Comparison of ENCODE assay signal across 8 cellular contexts in the genomic region with DNA sequence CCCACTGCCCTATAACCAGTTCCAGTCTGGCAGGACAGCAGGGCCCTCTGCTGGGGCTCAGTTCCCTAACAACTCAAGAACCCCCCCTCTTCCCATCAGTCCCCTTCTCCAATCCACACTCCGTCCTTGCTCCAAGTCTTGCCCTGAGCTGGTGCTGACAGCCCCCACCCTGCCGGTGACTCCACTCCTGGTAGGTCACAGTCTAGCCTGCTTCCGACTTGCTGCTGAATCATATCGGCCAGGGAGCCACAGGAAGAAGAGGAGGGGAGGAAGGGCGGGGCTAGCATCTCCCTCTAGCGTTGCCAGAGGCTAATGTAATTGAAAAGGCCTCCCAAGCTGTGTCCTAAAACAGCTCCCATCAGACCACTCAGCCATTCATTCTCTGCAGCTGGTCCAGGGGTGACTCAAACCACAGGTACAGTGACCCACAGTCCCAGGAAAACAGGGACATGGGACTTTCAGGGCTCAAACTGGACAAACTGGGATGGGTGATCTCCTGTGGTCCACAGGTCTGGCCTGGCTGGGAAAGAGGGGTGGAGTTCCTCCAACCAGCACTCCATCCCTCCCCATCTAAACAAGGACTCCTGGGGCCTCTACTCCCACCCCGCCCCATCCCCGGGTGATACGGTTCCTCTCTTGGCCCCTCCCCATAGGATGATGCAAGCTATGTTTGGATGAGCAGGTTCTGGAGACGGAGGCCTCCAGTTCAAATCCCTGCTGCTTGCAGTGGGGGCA.
DNase-seq lines count a peak whose midpoint lies in the region; ATAC-seq lines count a peak whose summit lies in the region.

No MANE protein-coding gene starts in this region.

- H3K4me1 ChIP-seq in ACC112 (ENCODE audit: control insufficient read depth, insufficient read depth, low read length, unreplicated experiment) (peaks cover 31% of the 10 kb centered on the region), Karpas-422 (ENCODE audit: low read length) (peaks cover 13% of the 10 kb centered on the region)

- H3K27me3 ChIP-seq in ACC112 (ENCODE audit: insufficient read depth, low read length) (no peaks in the 10 kb centered on the region), Karpas-422 (ENCODE audit: low read length) (no peaks in the 10 kb centered on the region)

- peak overlapping the region; percentile 32 for H3K4me3 Mint-ChIP-seq in activated naive CD8-positive, alpha-beta T cell treated with anti-CD3 and anti-CD28 coated beads, Interleukin-2, amount 50 U/mL, for 24 hours

- H3K9me3 ChIP-seq in Karpas-422 (ENCODE audit: low read length), result no peaks in the 10 kb centered on the region

- H3K27ac ChIP-seq in ACC112 (ENCODE audit: low read depth, low read length), result peak overlapping the region; percentile 76
- no peak overlapping the region for H3K27ac ChIP-seq in Karpas-422 (ENCODE audit: low read length)

- no peaks in the 10 kb centered on the region for H3K36me3 ChIP-seq in ACC112 (ENCODE audit: insufficient read depth, low read length)
- no peaks in the 10 kb centered on the region for H3K36me3 ChIP-seq in Karpas-422 (ENCODE audit: insufficient read depth, low read length)

- ATAC-seq in GM18870 (IDR thresholded peaks at IDR 0.05; ENCODE audit: unreplicated experiment) (peak; percentile 31), HG03432 (IDR thresholded peaks at IDR 0.05; ENCODE audit: unreplicated experiment) (peak; percentile 43)
- peak; percentile 90 for ATAC-seq in activated naive CD8-positive, alpha-beta T cell treated with anti-CD3 and anti-CD28 coated beads, Interleukin-2, amount 50 U/mL, for 24 hours

- H3K79me2 ChIP-seq in ACC112 (ENCODE audit: control insufficient read depth, insufficient read depth, low read length, unreplicated experiment) (no peaks in the 10 kb centered on the region), Karpas-422 (ENCODE audit: low read length) (no peaks in the 10 kb centered on the region)

- no peak overlapping the region; the same call in 1 of the 2 replicates for H3K4me3 ChIP-seq in ACC112 (ENCODE audit: low read depth, low read length)
- no peak overlapping the region for H3K4me3 ChIP-seq in Karpas-422 (ENCODE audit: low read length)

- H3K4me2 ChIP-seq in Karpas-422 (ENCODE audit: low read depth, low read length, poor library complexity, severe bottlenecking), result no peak overlapping the region

- DNase-seq in SW480 (ENCODE audit: low spot score) (peak; percentile 73), hippocampal formation (lab: John Stamatoyannopoulos, UW) (peak; percentile 49 to 78), Karpas-422 (no peak)
- peak; percentile 78 for DNase-seq in activated naive CD8-positive, alpha-beta T cell treated with anti-CD3 and anti-CD28 coated beads, Interleukin-2, amount 50 U/mL, for 24 hours
- DNase-seq in stimulated activated CD4-positive, alpha-beta T cell treated with anti-CD3 and anti-CD28 coated beads, Interleukin-2, amount 100 ng/mL, for 4 hours (ENCODE audit: low read depth), result peak; percentile 73

- no peaks in the 10 kb centered on the region for H3K36me3 Mint-ChIP-seq in activated naive CD8-positive, alpha-beta T cell treated with anti-CD3 and anti-CD28 coated beads, Interleukin-2, amount 50 U/mL, for 24 hours (ENCODE audit: low read depth)

- 0 out of 2 replicates have a peak, but pooled peaks cover 4% of the 10 kb centered on the region for H3K9me2 ChIP-seq in Karpas-422 (replicated peaks; ENCODE audit: insufficient read depth, low read length)

- no peak overlapping the region for H3K9ac ChIP-seq in Karpas-422 (ENCODE audit: low read length)

- H3K27me3 Mint-ChIP-seq in activated naive CD8-positive, alpha-beta T cell treated with anti-CD3 and anti-CD28 coated beads, Interleukin-2, amount 50 U/mL, for 24 hours, result peaks cover 5% of the 10 kb centered on the region

- peak overlapping the region; percentile 65 for H3K27ac Mint-ChIP-seq in activated naive CD8-positive, alpha-beta T cell treated with anti-CD3 and anti-CD28 coated beads, Interleukin-2, amount 50 U/mL, for 24 hours

- no peaks in the 10 kb centered on the region for H4K20me1 ChIP-seq in Karpas-422 (ENCODE audit: insufficient read depth, low read depth, low read length)

- H2AFZ ChIP-seq in ACC112 (ENCODE audit: low read length, unreplicated experiment) (peak overlapping the region; percentile 74), Karpas-422 (ENCODE audit: low read length) (no peak overlapping the region)

- peaks cover 25% of the 10 kb centered on the region for H3K4me1 Mint-ChIP-seq in activated naive CD8-positive, alpha-beta T cell treated with anti-CD3 and anti-CD28 coated beads, Interleukin-2, amount 50 U/mL, for 24 hours

- no peaks in the 10 kb centered on the region for H3K9me3 Mint-ChIP-seq in activated naive CD8-positive, alpha-beta T cell treated with anti-CD3 and anti-CD28 coated beads, Interleukin-2, amount 50 U/mL, for 24 hours

Comparison
In these comparisons a context has a peak if more than half of its experiments do, and no peak if none do; other contexts are left out.
1. ATAC-seq: peak in every context shown above with its lines; median percentile 90 in activated naive CD8-positive, alpha-beta T cell treated with anti-CD3 and anti-CD28 coated beads, Interleukin-2, amount 50 U/mL, for 24 hours; 43 in HG03432; 31 in GM18870.